Comparison of ENCODE assay signal across 8 cellular contexts in genomic region chr22:40856513-40857308, GRCh38. TPM values are rescaled to one million over a fixed set of nuclear protein-coding genes. Genes with fewer than 3 reads are reported as not detected.
DNase-seq lines count a peak whose midpoint lies in the region; ATAC-seq and TF ChIP-seq lines count a peak whose summit lies in the region.

ST13 (minus strand) TSS chr22:40856639; CDS start chr22:40856540, 99 bp downstream.
XPNPEP3 (plus strand) TSS chr22:40857148; CDS start chr22:40857182, 34 bp downstream.

- peak in 1 of 2 experiments; percentile 27; a peak in 2 of 4 replicates for TF ChIP-seq EP300 in SK-N-SH (IDR thresholded peaks at IDR 0.05; ENCODE audit: borderline replicate concordance in 1 of 2, low read depth in 1 of 2, low read length in 1 of 2)

- H3K4me3 ChIP-seq in SK-N-SH (ENCODE audit: low read depth in 2 of 2, low read length in 1 of 2), result peak within 1 kb of the TSS; percentile 76 to 77

- DNase-seq in GM10248 (ENCODE audit: extremely low spot score) (peak; percentile 95), NCI-H1048 (lab: John Stamatoyannopoulos, UW) (peak; percentile 86), SK-N-SH (peak; percentile 87), germinal center (ENCODE audit: low spot score) (peak; percentile 91), non-pigmented ciliary epithelial cell (ENCODE audit: low read depth) (peak; percentile 74), superior temporal gyrus (ENCODE audit: extremely low spot score) (peak; percentile 97)
- DNase-seq in activated naive CD4-positive, alpha-beta T cell treated with anti-CD3 and anti-CD28 coated beads, Interleukin-2, amount 50 U/mL, for 16 hours, result peak; percentile 98

- peak within 1 kb of the TSS; percentile 66; the same call in 1 of the 2 replicates for H2AFZ ChIP-seq in SK-N-SH (ENCODE audit: low read depth)

- H3F3A ChIP-seq in SK-N-SH (replicated peaks; ENCODE audit: insufficient read depth), result no peaks in the 10 kb centered on the region

- no peaks in the 10 kb centered on the region for H3K9me2 ChIP-seq in SK-N-SH

- H3K9ac ChIP-seq in SK-N-SH, result peak within 1 kb of the TSS; percentile 95

- peak within 1 kb of the TSS; percentile 93 to 95 for H3K27ac ChIP-seq in SK-N-SH (ENCODE audit: low read depth in 2 of 2, low read length in 1 of 2)

- no peaks in the 10 kb centered on the region for H3K27me3 ChIP-seq in SK-N-SH (ENCODE audit: insufficient read depth)

- no peak for TF ChIP-seq RAD21 in SK-N-SH (IDR thresholded peaks at IDR 0.05; ENCODE audit: low read length)

- POLR2A ChIA-PET in GM10248 (lab: Yijun Ruan, JAX), result interaction anchor here (0.5 to 1.3 kb wide), 8 partner anchors 42 to 1768 kb away, joined by 3 to 5 read pairs (median 3); partner anchors contain the start of genes CCDC134 and TEF
- POLR2A ChIA-PET in SK-N-SH (lab: Yijun Ruan, JAX), result interaction anchor here (0.6 to 0.7 kb wide), 2 partner anchors 42 to 205 kb away, joined by 3 read pairs; no protein-coding TSS in a partner anchor

- no peaks in the 10 kb centered on the region for H3K9me3 ChIP-seq in SK-N-SH

- peak; percentile 93 for ATAC-seq in HG02571 (IDR thresholded peaks at IDR 0.05; ENCODE audit: unreplicated experiment)

- TF ChIP-seq CTCF in GM10248 (IDR thresholded peaks at IDR 0.05; ENCODE audit: control extremely low read depth, extremely low read depth, low read depth, missing control alignments), result peak; percentile 10
- TF ChIP-seq CTCF in SK-N-SH (IDR thresholded peaks at IDR 0.05), result peak; percentile 37

- peaks cover 91% of the 10 kb centered on the region for H3K79me2 ChIP-seq in SK-N-SH (ENCODE audit: insufficient read depth)

- peaks cover 0 to 9% of the 10 kb centered on the region in 2 experiments; a peak in 3 of 4 replicates for H3K4me1 ChIP-seq in SK-N-SH (ENCODE audit: control insufficient read depth in 1 of 2, insufficient read depth in 2 of 2, low read depth in 1 of 2, low read length in 1 of 2)

- CTCF ChIA-PET in GM10248 (lab: Yijun Ruan, JAX), result interaction anchor here (0.9 to 4.2 kb wide), 9 partner anchors 11 to 381 kb away, joined by 3 to 24 read pairs (median 4); no protein-coding TSS in a partner anchor
- CTCF ChIA-PET in SK-N-SH (lab: Yijun Ruan, JAX), result interaction anchor here (1.8 kb wide), 1 partner anchor 66 kb away, joined by 6 read pairs; no protein-coding TSS in a partner anchor

- WGBS in SK-N-SH (ENCODE audit: low lambda C conversion rate), result 0% methylated on average over 20 of the region's 63 CpGs

- peaks cover 0 to 8% of the 10 kb centered on the region in 2 experiments for H3K36me3 ChIP-seq in SK-N-SH (replicated peaks in 1 of 2; ENCODE audit: control insufficient read depth in 1 of 2, insufficient read depth in 2 of 2, low read length in 1 of 2)

- peaks cover 32% of the 10 kb centered on the region; the same call in 1 of the 2 replicates for H4K20me1 ChIP-seq in SK-N-SH (ENCODE audit: insufficient read depth)

- H3K4me2 ChIP-seq in SK-N-SH, result peak within 1 kb of the TSS; percentile 83

TF ChIP-seq in SK-N-SH, 30 proteins besides CTCF, POLR2A, EP300 and RAD21:
- no peak for TF ChIP-seq FOXM1 (IDR thresholded peaks at IDR 0.05; ENCODE audit: low read depth)
- TF ChIP-seq RCOR1 (IDR thresholded peaks at IDR 0.05; ENCODE audit: low read length), result no peak
- no peak for TF ChIP-seq TEAD4 (IDR thresholded peaks at IDR 0.05; ENCODE audit: borderline replicate concordance, insufficient read depth)
- TF ChIP-seq MEF2A (IDR thresholded peaks at IDR 0.05; ENCODE audit: borderline replicate concordance, low read depth), result no peak
- peak; percentile 35 for TF ChIP-seq MAX (IDR thresholded peaks at IDR 0.05; ENCODE audit: low read depth)
- peak; percentile 83 for TF ChIP-seq USF1 (IDR thresholded peaks at IDR 0.05; ENCODE audit: borderline replicate concordance, low read depth)
- peak; percentile 37; the same call in 1 of the 2 replicates for TF ChIP-seq NRF1 (IDR thresholded peaks at IDR 0.05; ENCODE audit: low read depth, low read length)
- no peak for TF ChIP-seq RFX5 (IDR thresholded peaks at IDR 0.05; ENCODE audit: low read length)
- peak; percentile 20; the same call in 1 of the 2 replicates for TF ChIP-seq TAF1 (IDR thresholded peaks at IDR 0.05; ENCODE audit: borderline replicate concordance, low read depth, low read length)
- TF ChIP-seq ZBTB33 (IDR thresholded peaks at IDR 0.05; ENCODE audit: borderline replicate concordance, low read depth), result no peak
- no peak for TF ChIP-seq POLR2AphosphoS5 (IDR thresholded peaks at IDR 0.05; ENCODE audit: low read depth, low read length)
- no peak for TF ChIP-seq YY1 (IDR thresholded peaks at IDR 0.05; ENCODE audit: low read depth)
- no peak for TF ChIP-seq USF2 (IDR thresholded peaks at IDR 0.05; ENCODE audit: borderline replicate concordance, low read depth, low read length)
- TF ChIP-seq TCF12 (IDR thresholded peaks at IDR 0.05), result no peak
- peak; percentile 35; the same call in 1 of the 2 replicates for TF ChIP-seq ELF1 (IDR thresholded peaks at IDR 0.05)
- peak; percentile 85 for TF ChIP-seq GABPA (IDR thresholded peaks at IDR 0.05; ENCODE audit: low read depth)

RNA-seq across cellular contexts. Expression of gene ST13, which starts in this region (rescaled TPM):
- 66.0 and 72.3 TPM in 2 replicates for polyA plus RNA-seq in SK-N-SH (2012; rRNA removed)
- 85.1 and 117 TPM in 2 replicates for polyA plus RNA-seq in SK-N-SH (2012; cell fraction: cytosol; rRNA removed)
- polyA plus RNA-seq in SK-N-SH (2012; cell fraction: nucleus; rRNA removed), result 14.9 and 34.6 TPM in 2 replicates

RNA-seq across cellular contexts. Expression of gene XPNPEP3, which starts in this region (rescaled TPM):
- 8.6 and 10.7 TPM in 2 replicates for polyA plus RNA-seq in SK-N-SH (2012; rRNA removed)
- 8.5 and 8.6 TPM in 2 replicates for polyA plus RNA-seq in SK-N-SH (2012; cell fraction: cytosol; rRNA removed)
- 10.2 and 15.8 TPM in 2 replicates for polyA plus RNA-seq in SK-N-SH (2012; cell fraction: nucleus; rRNA removed)

Comparison
In these comparisons a context has a peak if more than half of its experiments do, and no peak if none do; other contexts are left out.
1. Peak in every context shown above with its lines: DNase-seq, ATAC-seq, H3K4me3 ChIP-seq and H3K27ac ChIP-seq.